9 cellular contexts compared by ENCODE assay signal in genomic region chr2:80326214-80326613, GRCh38. TPM values are rescaled to one million over a fixed set of nuclear protein-coding genes. Genes with fewer than 3 reads are reported as not detected.
DNase-seq lines count a peak whose midpoint lies in the region; ATAC-seq and TF ChIP-seq lines count a peak whose summit lies in the region.
"Had no signal": no experiment of that assay in that cellular context is flagged by ENCODE, and none has a peak within 500 bp of the region (broad histone marks: within the 10 kb centered on the region; RNA-seq: fewer than 3 reads in every experiment).

No MANE protein-coding gene starts in this region.

- no peaks in the 10 kb centered on the region for H3K36me3 Mint-ChIP-seq in nephron progenitor cell (ENCODE audit: low read depth)
- no peaks in the 10 kb centered on the region for H3K36me3 Mint-ChIP-seq in activated CD8-positive, alpha-beta T cell treated with anti-CD3 and anti-CD28 coated beads, Interleukin-2, amount 10 ng/mL, durations not matched to agents 7 days and 5 days (ENCODE audit: low read depth)
- H3K36me3 Mint-ChIP-seq: activated naive CD8-positive, alpha-beta T cell had no signal

- DNase-seq in GM12865 (ENCODE audit: low read depth) (peak; percentile 38), NCI-H2171 (lab: John Stamatoyannopoulos, UW) (peak; percentile 44), dermis blood vessel endothelial cell (peak; percentile 49), nephron progenitor cell (no peak), retina (no peak)
- no peak for DNase-seq in activated CD8-positive, alpha-beta T cell treated with anti-CD3 and anti-CD28 coated beads, Interleukin-2, amount 10 ng/mL, durations not matched to agents 7 days and 5 days

- ATAC-seq in GM21576 (IDR thresholded peaks at IDR 0.05; ENCODE audit: unreplicated experiment) (no peak), GM19455 (IDR thresholded peaks at IDR 0.05; ENCODE audit: unreplicated experiment) (no peak)
- no peak for ATAC-seq in activated CD8-positive, alpha-beta T cell treated with anti-CD3 and anti-CD28 coated beads, Interleukin-2, amount 10 ng/mL, durations not matched to agents 7 days and 5 days

- H3K27me3 Mint-ChIP-seq in nephron progenitor cell (ENCODE audit: low read depth, poor library complexity) = peaks cover under 1% of the 10 kb centered on the region
- H3K27me3 Mint-ChIP-seq in activated CD8-positive, alpha-beta T cell treated with anti-CD3 and anti-CD28 coated beads, Interleukin-2, amount 10 ng/mL, durations not matched to agents 7 days and 5 days (ENCODE audit: low read depth) = peaks cover 5% of the 10 kb centered on the region

- H3K4me3 ChIP-seq in GM12865 (ENCODE audit: low read depth, low read length) = no peak overlapping the region

- H3K4me1 Mint-ChIP-seq in nephron progenitor cell = peaks cover 25% of the 10 kb centered on the region
- H3K4me1 Mint-ChIP-seq in activated CD8-positive, alpha-beta T cell treated with anti-CD3 and anti-CD28 coated beads, Interleukin-2, amount 10 ng/mL, durations not matched to agents 7 days and 5 days (ENCODE audit: low read depth) = no peaks in the 10 kb centered on the region

- H3K9me3 Mint-ChIP-seq in nephron progenitor cell = no peaks in the 10 kb centered on the region
- H3K9me3 Mint-ChIP-seq in activated CD8-positive, alpha-beta T cell treated with anti-CD3 and anti-CD28 coated beads, Interleukin-2, amount 10 ng/mL, durations not matched to agents 7 days and 5 days (ENCODE audit: insufficient read depth) = no peaks in the 10 kb centered on the region

- H3K27ac Mint-ChIP-seq in nephron progenitor cell = no peak overlapping the region
- no peak overlapping the region for H3K27ac Mint-ChIP-seq in activated CD8-positive, alpha-beta T cell treated with anti-CD3 and anti-CD28 coated beads, Interleukin-2, amount 10 ng/mL, durations not matched to agents 7 days and 5 days
- H3K27ac Mint-ChIP-seq: activated naive CD8-positive, alpha-beta T cell had no signal

- peak; percentile 26 for TF ChIP-seq CTCF in GM12865 (IDR thresholded peaks at IDR 0.05; ENCODE audit: insufficient read depth, low read depth, low read length, missing control alignments)
- peak; percentile 48 for TF ChIP-seq CTCF in nephron progenitor cell (IDR thresholded peaks at IDR 0.05)

- no peak overlapping the region for H3K4me3 Mint-ChIP-seq in nephron progenitor cell
- H3K4me3 Mint-ChIP-seq in activated CD8-positive, alpha-beta T cell treated with anti-CD3 and anti-CD28 coated beads, Interleukin-2, amount 10 ng/mL, durations not matched to agents 7 days and 5 days = no peak overlapping the region
- H3K4me3 Mint-ChIP-seq: activated naive CD8-positive, alpha-beta T cell had no signal

- CTCF ChIA-PET in activated CD8-positive, alpha-beta T cell treated with anti-CD3 and anti-CD28 coated beads, Interleukin-2, amount 10 ng/mL, durations not matched to agents 7 days and 5 days (lab: Charles Lee) = no interaction called here

- POLR2A ChIA-PET in activated CD8-positive, alpha-beta T cell treated with anti-CD3 and anti-CD28 coated beads, Interleukin-2, amount 10 ng/mL, durations not matched to agents 7 days and 5 days (lab: Charles Lee) = no interaction called here

RNA-seq across cellular contexts. Expression of gene LRRTM1, which starts 21.7 kb away (rescaled TPM):
- total RNA-seq in dermis blood vessel endothelial cell = not detected in 2 replicates
- not detected for total RNA-seq in activated CD8-positive, alpha-beta T cell treated with anti-CD3 and anti-CD28 coated beads, Interleukin-2, amount 10 ng/mL, durations not matched to agents 7 days and 5 days

Comparison
In these comparisons a context has a peak if more than half of its experiments do, and no peak if none do; other contexts are left out.
1. DNase-seq: peak in GM12865 (single experiment), NCI-H2171 (single experiment) and dermis blood vessel endothelial cell (single experiment); none in nephron progenitor cell (single experiment), retina (single experiment) and activated CD8-positive, alpha-beta T cell treated with anti-CD3 and anti-CD28 coated beads, Interleukin-2, amount 10 ng/mL, durations not matched to agents 7 days and 5 days (single experiment).